ENCODE assay signal across 20 cellular contexts in the genomic region with DNA sequence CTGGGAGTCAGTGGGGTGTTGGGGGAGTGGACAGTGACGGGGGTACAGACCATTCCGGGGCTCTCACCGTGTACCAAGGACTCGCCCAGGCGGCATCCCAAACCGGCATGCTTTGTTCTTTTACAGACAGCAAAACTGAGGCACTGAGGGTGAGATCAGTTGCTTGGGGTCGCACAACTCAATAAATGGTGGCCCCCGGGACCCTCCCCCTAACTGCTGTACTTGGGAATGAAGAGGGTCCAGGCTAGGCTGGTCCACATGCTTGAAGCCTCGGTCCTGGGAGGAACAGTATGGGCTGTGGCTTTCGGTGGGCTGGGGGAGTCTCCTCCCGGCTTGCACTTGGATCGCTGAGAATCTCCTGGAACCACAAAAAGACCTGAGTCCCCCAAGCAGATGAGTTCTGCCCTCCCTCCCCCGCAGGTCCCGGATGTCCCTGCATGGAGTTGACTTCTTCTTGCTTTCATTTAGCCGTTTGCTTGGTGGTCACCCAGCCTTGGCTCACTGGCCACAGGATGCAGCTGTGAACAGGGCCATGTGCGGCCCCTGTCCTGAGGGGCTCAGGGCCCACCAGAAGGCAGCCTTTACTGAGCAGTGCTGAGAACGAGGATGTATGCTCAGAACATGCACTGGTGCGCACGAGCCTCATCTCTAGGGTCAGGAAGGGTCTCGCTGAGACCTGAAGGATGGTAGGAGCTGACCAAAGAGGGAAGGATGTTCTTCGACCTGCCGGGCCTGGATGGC.
"Had no signal": no experiment of that assay in that cellular context is flagged by ENCODE, and none has a peak within 500 bp of the region (broad histone marks: within the 10 kb centered on the region; RNA-seq: fewer than 3 reads in every experiment).

No MANE protein-coding gene starts in this region.

- H3K27ac ChIP-seq: coronary artery, pancreas, right lobe of liver, thyroid gland, uterus had no signal

- ATAC-seq: activated naive CD8-positive, alpha-beta T cell treated with anti-CD3 and anti-CD28 coated beads, Interleukin-2, amount 50 U/mL, for 24 hours had no signal

- H3K9me3 ChIP-seq: pancreas, right lobe of liver, thyroid gland, uterus had no signal

- H3K4me1 ChIP-seq: pancreas, right lobe of liver had no signal

- H3K36me3 ChIP-seq: pancreas, right lobe of liver, thyroid gland, uterus had no signal

- H3K9me3 Mint-ChIP-seq: activated naive CD4-positive, alpha-beta T cell treated with anti-CD3 and anti-CD28 coated beads, Interleukin-2, amount 10 ng/mL, durations not matched to agents 7 days and 5 days; activated naive CD8-positive, alpha-beta T cell treated with anti-CD3 and anti-CD28 coated beads, Interleukin-2, amount 50 U/mL, for 24 hours; neural crest cell; stimulated activated effector memory CD8-positive, alpha-beta T cell treated with anti-CD3 and anti-CD28 coated beads, Interleukin-12 subunit alpha, Interleukin-12 subunit beta, amount 100 ng/mL, for 72 hours had no signal

- DNase-seq: activated CD4-positive, alpha-beta T cell treated with anti-CD3 and anti-CD28 coated beads, Interleukin-2, amount 50 U/mL, for 1 hour; activated CD4-positive, CD25-positive, alpha-beta regulatory T cell treated with anti-CD3 and anti-CD28 coated beads, Interleukin-2, amount 50 U/mL, for 72 hours; activated CD8-positive, alpha-beta memory T cell treated with anti-CD3 and anti-CD28 coated beads for 24 hours; activated CD8-positive, alpha-beta memory T cell treated with anti-CD3 and anti-CD28 coated beads, Interleukin-2, amount 50 U/mL, for 48 hours; activated effector memory CD4-positive, alpha-beta T cell treated with Interleukin-2 at 50 U/mL for 16 hours; activated naive CD4-positive, alpha-beta T cell treated with anti-CD3 and anti-CD28 coated beads, Interleukin-2, amount 10 ng/mL, durations not matched to agents 7 days and 5 days; activated naive CD8-positive, alpha-beta T cell treated with anti-CD3 and anti-CD28 coated beads, Interleukin-2, amount 50 U/mL, for 24 hours; activated T-cell treated with anti-CD3 and anti-CD28 coated beads, Interleukin-2, amount 50 U/mL, for 48 hours; left ventricle myocardium superior; small intestine; stimulated activated CD4-positive, alpha-beta T cell treated with anti-CD3 and anti-CD28 coated beads, Interleukin-4, amount 100 ng/mL, for 24 hours; T-helper 1 cell; T-helper 9 cell; thyroid gland; uterus had no signal

- H3K27ac Mint-ChIP-seq: activated naive CD4-positive, alpha-beta T cell treated with anti-CD3 and anti-CD28 coated beads, Interleukin-2, amount 10 ng/mL, durations not matched to agents 7 days and 5 days; activated naive CD8-positive, alpha-beta T cell treated with anti-CD3 and anti-CD28 coated beads, Interleukin-2, amount 50 U/mL, for 24 hours; stimulated activated effector memory CD8-positive, alpha-beta T cell treated with anti-CD3 and anti-CD28 coated beads, Interleukin-12 subunit alpha, Interleukin-12 subunit beta, amount 100 ng/mL, for 72 hours had no signal

- H3K4me3 Mint-ChIP-seq: activated naive CD4-positive, alpha-beta T cell treated with anti-CD3 and anti-CD28 coated beads, Interleukin-2, amount 10 ng/mL, durations not matched to agents 7 days and 5 days; activated naive CD8-positive, alpha-beta T cell treated with anti-CD3 and anti-CD28 coated beads, Interleukin-2, amount 50 U/mL, for 24 hours; stimulated activated effector memory CD8-positive, alpha-beta T cell treated with anti-CD3 and anti-CD28 coated beads, Interleukin-12 subunit alpha, Interleukin-12 subunit beta, amount 100 ng/mL, for 72 hours had no signal

- H3K27me3 ChIP-seq: thyroid gland had no signal

- H3K36me3 Mint-ChIP-seq: activated naive CD4-positive, alpha-beta T cell treated with anti-CD3 and anti-CD28 coated beads, Interleukin-2, amount 10 ng/mL, durations not matched to agents 7 days and 5 days; stimulated activated effector memory CD8-positive, alpha-beta T cell treated with anti-CD3 and anti-CD28 coated beads, Interleukin-12 subunit alpha, Interleukin-12 subunit beta, amount 100 ng/mL, for 72 hours had no signal

- H3K4me3 ChIP-seq: coronary artery, pancreas, right lobe of liver, thyroid gland, uterus had no signal

- H3K4me1 Mint-ChIP-seq: activated naive CD8-positive, alpha-beta T cell treated with anti-CD3 and anti-CD28 coated beads, Interleukin-2, amount 50 U/mL, for 24 hours; stimulated activated effector memory CD8-positive, alpha-beta T cell treated with anti-CD3 and anti-CD28 coated beads, Interleukin-12 subunit alpha, Interleukin-12 subunit beta, amount 100 ng/mL, for 72 hours had no signal
